ENCODE assay signal across 14 cellular contexts in the genomic region with DNA sequence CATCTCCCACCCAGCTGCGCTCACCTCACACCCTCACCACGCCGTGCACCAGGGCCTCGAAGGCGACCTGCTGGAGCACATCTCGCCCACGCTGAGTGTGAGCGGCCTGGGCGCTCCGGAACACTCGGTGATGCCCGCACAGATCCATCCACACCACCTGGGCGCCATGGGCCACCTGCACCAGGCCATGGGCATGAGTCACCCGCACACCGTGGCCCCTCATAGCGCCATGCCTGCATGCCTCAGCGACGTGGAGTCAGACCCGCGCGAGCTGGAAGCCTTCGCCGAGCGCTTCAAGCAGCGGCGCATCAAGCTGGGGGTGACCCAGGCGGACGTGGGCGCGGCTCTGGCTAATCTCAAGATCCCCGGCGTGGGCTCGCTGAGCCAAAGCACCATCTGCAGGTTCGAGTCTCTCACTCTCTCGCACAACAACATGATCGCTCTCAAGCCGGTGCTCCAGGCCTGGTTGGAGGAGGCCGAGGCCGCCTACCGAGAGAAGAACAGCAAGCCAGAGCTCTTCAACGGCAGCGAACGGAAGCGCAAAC. TPM values are rescaled to one million over a fixed set of nuclear protein-coding genes. Genes with fewer than 3 reads are reported as not detected.
DNase-seq lines count a peak whose midpoint lies in the region; ATAC-seq and TF ChIP-seq lines count a peak whose summit lies in the region.
"Had no signal": no experiment of that assay in that cellular context is flagged by ENCODE, and none has a peak within 500 bp of the region (broad histone marks: within the 10 kb centered on the region; RNA-seq: fewer than 3 reads in every experiment).

No MANE protein-coding gene starts in this region.

- ATAC-seq in WTC11 (no peak), psoas muscle (no peak)
- ATAC-seq: naive thymus-derived CD4-positive, alpha-beta T cell had no signal

- H3K4me3 ChIP-seq in hepatocyte (no peak overlapping the region), psoas muscle (peak overlapping the region; percentile 22), Peyer's patch (no peak overlapping the region)

- H2AFZ ChIP-seq in hepatocyte = no peak overlapping the region

- H3K36me3 ChIP-seq in hepatocyte (replicated peaks; ENCODE audit: insufficient read depth, low read depth) (no peaks in the 10 kb centered on the region), psoas muscle (ENCODE audit: insufficient read depth in 1 of 2, low read depth in 1 of 2) (no peaks in the 10 kb centered on the region), Peyer's patch (no peaks in the 10 kb centered on the region)
- H3K36me3 ChIP-seq: stomach had no signal

- peaks cover 4% of the 10 kb centered on the region for H3K4me1 ChIP-seq in hepatocyte (ENCODE audit: insufficient read depth)
- no peaks in the 10 kb centered on the region for H3K4me1 ChIP-seq in psoas muscle
- H3K4me1 ChIP-seq in Peyer's patch = peaks cover 0 to 4% (median 0%) of the 10 kb centered on the region in 4 donors

- H3K36me3 Mint-ChIP-seq in T-helper 1 cell treated with Interleukin-12 subunit alpha and Interleukin-12 subunit beta and Interleukin-4 antibody, amounts not matched to agents 30 μg/mL and 1 μg/mL, for 36 hours (ENCODE audit: low read depth) = peaks cover 4% of the 10 kb centered on the region
- no peaks in the 10 kb centered on the region; the same call in 1 of the 2 replicates for H3K36me3 Mint-ChIP-seq in WTC11

- H3K79me2 ChIP-seq in hepatocyte = no peaks in the 10 kb centered on the region

- peak overlapping the region; percentile 80 for H3K4me2 ChIP-seq in hepatocyte

- CTCF ChIA-PET in WTC11 (lab: Charles Lee) = interaction anchor here (1.1 kb wide), 1 partner anchor 85 kb away, joined by 3 read pairs; no protein-coding TSS in a partner anchor

- H3K9me3 ChIP-seq in hepatocyte (ENCODE audit: low read depth) = no peaks in the 10 kb centered on the region
- H3K9me3 ChIP-seq in psoas muscle = no peaks in the 10 kb centered on the region
- H3K9me3 ChIP-seq in Peyer's patch = no peaks in the 10 kb centered on the region

- DNase-seq in T-helper 1 cell (no peak), WTC11 (ENCODE audit: low spot score) (no peak), hepatocyte (ENCODE audit: low spot score) (no peak), psoas muscle (no peak), NCI-H2081 treated with DMSO at 0.1 percent for 48 hours (lab: John Stamatoyannopoulos, UW) (no peak), NCI-H146 (lab: John Stamatoyannopoulos, UW) (no peak), Peyer's patch (no peak)
- DNase-seq: activated naive CD4-positive, alpha-beta T cell treated with anti-CD3 and anti-CD28 coated beads, Interleukin-2, amount 50 U/mL, for 16 hours; NCI-H82 had no signal

- H3K27me3 Mint-ChIP-seq in T-helper 1 cell treated with Interleukin-12 subunit alpha and Interleukin-12 subunit beta and Interleukin-4 antibody, amounts not matched to agents 30 μg/mL and 1 μg/mL, for 36 hours (ENCODE audit: low read depth) = peaks cover 94% of the 10 kb centered on the region
- peaks cover 100% of the 10 kb centered on the region for H3K27me3 Mint-ChIP-seq in WTC11 (ENCODE audit: low read depth)

- peaks cover 97% of the 10 kb centered on the region for H3K27me3 ChIP-seq in hepatocyte
- peaks cover 0 to 92% (median 53%) of the 10 kb centered on the region in 3 donors for H3K27me3 ChIP-seq in psoas muscle (ENCODE audit: insufficient read depth in 3 of 3, low read length in 2 of 3)
- peaks cover 0 to 49% of the 10 kb centered on the region in 2 donors for H3K27me3 ChIP-seq in Peyer's patch

- H3K4me1 Mint-ChIP-seq in T-helper 1 cell treated with Interleukin-12 subunit alpha and Interleukin-12 subunit beta and Interleukin-4 antibody, amounts not matched to agents 30 μg/mL and 1 μg/mL, for 36 hours (ENCODE audit: low read depth) = peaks cover 2% of the 10 kb centered on the region
- peaks cover 61% of the 10 kb centered on the region for H3K4me1 Mint-ChIP-seq in WTC11

- no peak for TF ChIP-seq POLR2A in Peyer's patch (IDR thresholded peaks at IDR 0.05)

- TF ChIP-seq CTCF in WTC11 (IDR thresholded peaks at IDR 0.05) (no peak), hepatocyte (IDR thresholded peaks at IDR 0.05; ENCODE audit: poor library complexity) (no peak), psoas muscle (IDR thresholded peaks at IDR 0.05) (no peak), Peyer's patch (IDR thresholded peaks at IDR 0.05) (no peak)

- POLR2A ChIA-PET in WTC11 (lab: Charles Lee) = interaction anchor here (1.3 kb wide), 1 partner anchor 47 kb away, joined by 3 read pairs; no protein-coding TSS in a partner anchor

- intact Hi-C loops in psoas muscle (cut with DNase I) = no loop called here

- H3K27ac Mint-ChIP-seq in T-helper 1 cell treated with Interleukin-12 subunit alpha and Interleukin-12 subunit beta and Interleukin-4 antibody, amounts not matched to agents 30 μg/mL and 1 μg/mL, for 36 hours = peak overlapping the region; percentile 31
- H3K27ac Mint-ChIP-seq in WTC11 = no peak overlapping the region
- H3K27ac Mint-ChIP-seq: CD4-positive, CD25-positive, alpha-beta regulatory T cell had no signal

- no peak overlapping the region for H3K27ac ChIP-seq in hepatocyte
- H3K27ac ChIP-seq in psoas muscle = no peak overlapping the region
- no peak overlapping the region for H3K27ac ChIP-seq in Peyer's patch
- H3K27ac ChIP-seq: stomach had no signal

- peaks cover 4% of the 10 kb centered on the region for H3K9me3 Mint-ChIP-seq in T-helper 1 cell treated with Interleukin-12 subunit alpha and Interleukin-12 subunit beta and Interleukin-4 antibody, amounts not matched to agents 30 μg/mL and 1 μg/mL, for 36 hours
- H3K9me3 Mint-ChIP-seq in WTC11 = no peaks in the 10 kb centered on the region

- WGBS in hepatocyte (ENCODE audit: low lambda C conversion rate, missing lambda C conversion rate) = 11% methylated on average over 42 of the region's 44 CpGs
- WGBS in psoas muscle, 3 donors = 5 to 6% (median 5%) methylated on average over 44 of the region's 44 CpGs

- H3K9me2 ChIP-seq in hepatocyte (replicated peaks; ENCODE audit: insufficient read depth) = no peaks in the 10 kb centered on the region

- no peaks in the 10 kb centered on the region for H4K20me1 ChIP-seq in hepatocyte (ENCODE audit: insufficient read depth, poor library complexity, severe bottlenecking)

- H3K4me3 Mint-ChIP-seq in T-helper 1 cell treated with Interleukin-12 subunit alpha and Interleukin-12 subunit beta and Interleukin-4 antibody, amounts not matched to agents 30 μg/mL and 1 μg/mL, for 36 hours = no peak overlapping the region
- peak overlapping the region; percentile 77 for H3K4me3 Mint-ChIP-seq in WTC11

TF ChIP-seq in WTC11, 78 proteins besides CTCF, POLR2A, EP300 and RAD21:
- TF ChIP-seq SP1 (CRISPR knock-in tag; conservative IDR thresholded peaks at IDR 0.05) (no peak), ZNF263 (CRISPR knock-in tag; IDR thresholded peaks at IDR 0.05; ENCODE audit: low read depth) (peak; percentile 12; the same call in 1 of the 2 replicates), ETV6 (CRISPR knock-in tag; IDR thresholded peaks at IDR 0.05) (peak; percentile 2; the same call in 1 of the 2 replicates)

RNA-seq across cellular contexts. Expression of gene POU4F3, which starts 1.1 kb away (rescaled TPM):
- not detected in 3 replicates for total RNA-seq in WTC11 (2021)
- 0.36 TPM in 1 of 2 replicates, not detected in the other for total RNA-seq in hepatocyte
- not detected in 2 replicates for polyA plus RNA-seq in hepatocyte
- not detected for total RNA-seq in psoas muscle
- polyA plus RNA-seq in psoas muscle = under 1 TPM in 1 of 3 donors, not detected in 2; 0.04 TPM
- total RNA-seq in Peyer's patch = not detected
- total RNA-seq: liver, stomach had no signal
- polyA plus RNA-seq: CD4-positive, CD25-positive, alpha-beta regulatory T cell; liver; naive thymus-derived CD4-positive, alpha-beta T cell had no signal
